Comparison of ENCODE assay signal across 23 cellular contexts in genomic region chr9:9389904-9390303, GRCh38.
"Had no signal": no experiment of that assay in that cellular context is flagged by ENCODE, and none has a peak within 500 bp of the region (broad histone marks: within the 10 kb centered on the region; RNA-seq: fewer than 3 reads in every experiment).

No MANE protein-coding gene starts in this region.

- H3K9me3 ChIP-seq: SJSA1 had no signal

- H3K27ac Mint-ChIP-seq: IgD-negative memory B cell had no signal

- DNase-seq: Kasumi-1, MM.1S, NCI-H1092 treated with DMSO at 0.1 percent for 48 hours, NCI-H1436, NCI-H187, NCI-H2029, NCI-H2081 treated with DMSO at 0.1 percent for 48 hours, NCI-H2171, NCI-H226, NCI-H446, NCI-H510A, NCI-H524 treated with DMSO at 0.1 percent for 48 hours, NCI-H69, NCI-H774, Right ventricle myocardium superior, RPMI8226, SIG-M5 had no signal

- ATAC-seq: K562 had no signal

- H3K27me3 Mint-ChIP-seq: IgD-negative memory B cell had no signal

- H3K4me1 ChIP-seq: SJSA1 had no signal

- H3K36me3 Mint-ChIP-seq: IgD-negative memory B cell had no signal

- H3K36me3 ChIP-seq: SJSA1 had no signal

- H3K4me1 Mint-ChIP-seq: IgD-negative memory B cell had no signal

- H3K27ac ChIP-seq: HL-60, KMS-11, SJSA1, SK-N-MC had no signal

- H3K27me3 ChIP-seq: SJSA1 had no signal

- H3K4me2 ChIP-seq: KMS-11 had no signal

- H3K9ac ChIP-seq: KMS-11 had no signal

- H3K4me3 ChIP-seq: K562, SJSA1, SK-N-MC had no signal
